Comparison of ENCODE assay signal across 23 cellular contexts in genomic region chr11:1207451-1208360, GRCh38. TPM values are rescaled to one million over a fixed set of nuclear protein-coding genes. Genes with fewer than 3 reads are reported as not detected.
DNase-seq lines count a peak whose midpoint lies in the region; ATAC-seq and TF ChIP-seq lines count a peak whose summit lies in the region.
"Had no signal": no experiment of that assay in that cellular context is flagged by ENCODE, and none has a peak within 500 bp of the region (broad histone marks: within the 10 kb centered on the region; RNA-seq: fewer than 3 reads in every experiment).

No MANE protein-coding gene starts in this region.

- H3K23ac ChIP-seq in neuronal stem cell (ENCODE audit: low read depth, low read length, poor library complexity), result peak overlapping the region; percentile 55

- no peaks in the 10 kb centered on the region for H3K36me3 ChIP-seq in neuronal stem cell (replicated peaks in 1 of 2; ENCODE audit: control insufficient read depth in 2 of 2, insufficient read depth in 2 of 2, low read length in 2 of 2)
- H3K36me3 ChIP-seq: adrenal gland, cardiac muscle cell, esophagus muscularis mucosa, upper lobe of left lung had no signal

- H3K14ac ChIP-seq in neuronal stem cell (ENCODE audit: low read length), result no peak overlapping the region

- DNase-seq in stimulated activated CD4-positive, alpha-beta T cell treated with anti-CD3 and anti-CD28 coated beads, Interleukin-1b, Interleukin-23, amount 100 ng/mL, for 48 hours, result peak; percentile 0
- no peak for DNase-seq in stimulated activated CD4-positive, alpha-beta T cell treated with anti-CD3 and anti-CD28 coated beads, Interleukin-15, amount 100 ng/mL, for 24 hours
- DNase-seq in Right ventricle myocardium superior, result peak; percentile 38
- no peak for DNase-seq in neuronal stem cell (ENCODE audit: low spot score)
- no peak for DNase-seq in GM10248 (ENCODE audit: extremely low spot score)
- DNase-seq in hippocampal formation (lab: John Stamatoyannopoulos, UW), result no peak
- no peak for DNase-seq in T-helper 2 cell
- DNase-seq: activated CD8-positive, alpha-beta T cell treated with anti-CD3 and anti-CD28 coated beads for 36 hours; MV-4-11; NCI-H2029; NCI-H510A; RPMI8226; stimulated activated naive CD4-positive, alpha-beta T cell had no signal

- H3K79me1 ChIP-seq in neuronal stem cell (ENCODE audit: low read depth, low read length), result peaks cover 2% of the 10 kb centered on the region

- no peak overlapping the region for H3K4me3 ChIP-seq in neuronal stem cell (ENCODE audit: low read length in 2 of 2)
- H3K4me3 ChIP-seq: adrenal gland, cardiac muscle cell, esophagus muscularis mucosa, upper lobe of left lung had no signal

- no peak overlapping the region for H2BK120ac ChIP-seq in neuronal stem cell (ENCODE audit: low read depth, low read length)

- peak overlapping the region; percentile 81 for H2AK5ac ChIP-seq in neuronal stem cell (ENCODE audit: low read depth, low read length)

- ATAC-seq in Right ventricle myocardium superior (ENCODE audit: poor library complexity) (no peak), GM19455 (IDR thresholded peaks at IDR 0.05; ENCODE audit: unreplicated experiment) (no peak)
- ATAC-seq: activated CD8-positive, alpha-beta T cell treated with anti-CD3 and anti-CD28 coated beads for 36 hours; natural killer cell treated with Interleukin-12 subunit alpha and Interleukin-12 subunit beta and Interleukin-15 and Interleukin-18, amount 100 ng/mL, for 72 hours had no signal

- H4K91ac ChIP-seq in neuronal stem cell (ENCODE audit: low read depth, low read length, poor library complexity), result peak overlapping the region; percentile 81

- peaks cover 0 to 5% of the 10 kb centered on the region in 2 donors for H3K9me3 ChIP-seq in neuronal stem cell (replicated peaks in 1 of 2; ENCODE audit: control insufficient read depth in 2 of 2, insufficient read depth in 1 of 2, low read depth in 1 of 2, low read length in 2 of 2)

- H2BK15ac ChIP-seq in neuronal stem cell (ENCODE audit: low read length), result no peak overlapping the region

- H3K4ac ChIP-seq in neuronal stem cell (ENCODE audit: low read length), result no peak overlapping the region

- H3K9ac ChIP-seq in neuronal stem cell (ENCODE audit: low read depth, low read length, poor library complexity), result no peak overlapping the region

- CTCF ChIA-PET in GM10248 (lab: Yijun Ruan, JAX), result no interaction called here

- H3K4me1 ChIP-seq in neuronal stem cell (ENCODE audit: control insufficient read depth in 2 of 2, insufficient read depth in 1 of 2, low read depth in 1 of 2, low read length in 2 of 2), result no peaks in the 10 kb centered on the region
- H3K4me1 ChIP-seq: adrenal gland had no signal

- no peak overlapping the region for H2BK12ac ChIP-seq in neuronal stem cell (ENCODE audit: low read length)

- H2AFZ ChIP-seq in neuronal stem cell (ENCODE audit: low read length), result no peak overlapping the region

- peak overlapping the region; percentile 76 for H4K8ac ChIP-seq in neuronal stem cell (ENCODE audit: low read depth, low read length)

- TF ChIP-seq CTCF in GM10248 (IDR thresholded peaks at IDR 0.05; ENCODE audit: control extremely low read depth, extremely low read depth, low read depth, missing control alignments), result no peak

- no peak overlapping the region for H3K4me2 ChIP-seq in neuronal stem cell (ENCODE audit: insufficient read depth, low read length, poor library complexity, severe bottlenecking)

- intact Hi-C loops in Right ventricle myocardium superior (cut with DNase I), result loop anchor here (10.0 kb wide), 1 partner anchor 367 kb away; the partner anchor contains the start of gene DUSP8

- POLR2A ChIA-PET in GM10248 (lab: Yijun Ruan, JAX), result no interaction called here

- WGBS in neuronal stem cell (ENCODE audit: extremely low coverage in 2 of 2, insufficient read length in 2 of 2, insufficient replicate concordance in 1 of 2), 2 donors, result no CpG with 5 or more reads among the region's 40 CpGs

- H3K18ac ChIP-seq in neuronal stem cell (ENCODE audit: low read length), result peak overlapping the region; percentile 85

- H3K27me3 ChIP-seq in neuronal stem cell (ENCODE audit: control insufficient read depth in 3 of 3, insufficient read depth in 3 of 3, low read depth in 1 of 3, low read length in 3 of 3), result peaks cover 0 to 6% (median 0%) of the 10 kb centered on the region in 3 experiments
- H3K27me3 ChIP-seq: cardiac muscle cell, upper lobe of left lung had no signal

- H3K27ac ChIP-seq in neuronal stem cell (replicated peaks; ENCODE audit: low read length), result no peak overlapping the region
- H3K27ac ChIP-seq: adrenal gland, cardiac muscle cell, esophagus muscularis mucosa, upper lobe of left lung, VCaP had no signal

- H2BK5ac ChIP-seq in neuronal stem cell (ENCODE audit: low read length), result no peak overlapping the region

RNA-seq across cellular contexts. Expression of gene MUC5B, which starts 15.2 kb away (rescaled TPM):
- not detected for total RNA-seq in Right ventricle myocardium superior
- 0.01 TPM for polyA plus RNA-seq in neuronal stem cell (2013, experiment 1 of 2)
- polyA plus RNA-seq in neuronal stem cell (2013, experiment 2 of 2), result under 0.01 TPM
- total RNA-seq: activated CD8-positive, alpha-beta T cell treated with anti-CD3 and anti-CD28 coated beads for 36 hours; cardiac muscle cell; CD8-positive, alpha-beta memory T cell; H4; natural killer cell treated with Interleukin-12 subunit alpha and Interleukin-12 subunit beta and Interleukin-15 and Interleukin-18, amount 100 ng/mL, for 72 hours had no signal
- polyA plus RNA-seq: AG04450; cardiac muscle cell; CD8-positive, alpha-beta memory T cell had no signal

RNA-seq across cellular contexts. Expression of gene MUC5AC, which starts 50.0 kb away (rescaled TPM):
- not detected for total RNA-seq in Right ventricle myocardium superior
- not detected for polyA plus RNA-seq in neuronal stem cell (2013, experiment 1 of 2)
- not detected for polyA plus RNA-seq in neuronal stem cell (2013, experiment 2 of 2)
- total RNA-seq: activated CD8-positive, alpha-beta T cell treated with anti-CD3 and anti-CD28 coated beads for 36 hours; cardiac muscle cell; CD8-positive, alpha-beta memory T cell; H4; natural killer cell treated with Interleukin-12 subunit alpha and Interleukin-12 subunit beta and Interleukin-15 and Interleukin-18, amount 100 ng/mL, for 72 hours had no signal
- polyA plus RNA-seq: cardiac muscle cell; CD8-positive, alpha-beta memory T cell had no signal

Comparison
In these comparisons a context has a peak if more than half of its experiments do, and no peak if none do; other contexts are left out.
1. DNase-seq: peak in stimulated activated CD4-positive, alpha-beta T cell treated with anti-CD3 and anti-CD28 coated beads, Interleukin-1b, Interleukin-23, amount 100 ng/mL, for 48 hours (single experiment) and Right ventricle myocardium superior (single experiment); none in stimulated activated CD4-positive, alpha-beta T cell treated with anti-CD3 and anti-CD28 coated beads, Interleukin-15, amount 100 ng/mL, for 24 hours (single experiment), neuronal stem cell (single experiment), GM10248 (single experiment), hippocampal formation (0 of 2) and T-helper 2 cell (0 of 5).